1 cellular context compared by ENCODE assay signal in the genomic region with DNA sequence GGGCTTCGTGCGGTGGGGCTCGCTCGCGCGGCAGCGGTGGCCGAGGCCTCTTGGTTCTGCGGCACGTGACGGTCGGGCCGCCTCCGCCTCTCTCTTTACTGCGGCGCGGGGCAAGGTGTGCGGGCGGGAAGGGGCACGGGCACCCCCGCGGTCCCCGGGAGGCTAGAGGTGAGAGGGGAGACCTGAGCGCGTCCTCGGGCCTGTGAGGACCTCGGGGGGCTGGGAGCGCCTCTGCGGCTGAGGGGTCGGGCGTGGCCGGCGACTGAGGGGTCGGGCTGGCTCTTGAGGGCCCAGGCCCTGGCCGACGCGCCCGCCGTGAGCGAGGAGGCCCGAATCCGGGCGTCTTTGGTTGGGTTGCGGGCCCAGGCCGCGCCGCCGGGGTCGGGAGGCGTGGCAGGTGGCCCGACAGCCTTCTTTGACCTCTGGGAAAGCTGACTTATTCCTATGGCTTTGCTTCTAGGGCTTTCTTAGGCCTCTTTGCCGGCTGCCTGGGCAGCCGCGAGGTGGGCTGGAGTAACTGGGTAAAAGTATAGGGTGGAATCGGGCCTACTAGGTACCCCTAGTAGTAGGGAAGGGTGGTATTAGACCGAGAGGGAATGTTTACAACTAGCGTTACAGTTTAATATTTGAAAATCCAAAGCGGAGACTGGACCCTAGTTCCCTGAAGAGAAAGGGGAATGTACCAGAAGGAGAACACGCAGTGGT.
TF ChIP-seq lines count a peak whose summit lies in the region.

A gene with protein sequence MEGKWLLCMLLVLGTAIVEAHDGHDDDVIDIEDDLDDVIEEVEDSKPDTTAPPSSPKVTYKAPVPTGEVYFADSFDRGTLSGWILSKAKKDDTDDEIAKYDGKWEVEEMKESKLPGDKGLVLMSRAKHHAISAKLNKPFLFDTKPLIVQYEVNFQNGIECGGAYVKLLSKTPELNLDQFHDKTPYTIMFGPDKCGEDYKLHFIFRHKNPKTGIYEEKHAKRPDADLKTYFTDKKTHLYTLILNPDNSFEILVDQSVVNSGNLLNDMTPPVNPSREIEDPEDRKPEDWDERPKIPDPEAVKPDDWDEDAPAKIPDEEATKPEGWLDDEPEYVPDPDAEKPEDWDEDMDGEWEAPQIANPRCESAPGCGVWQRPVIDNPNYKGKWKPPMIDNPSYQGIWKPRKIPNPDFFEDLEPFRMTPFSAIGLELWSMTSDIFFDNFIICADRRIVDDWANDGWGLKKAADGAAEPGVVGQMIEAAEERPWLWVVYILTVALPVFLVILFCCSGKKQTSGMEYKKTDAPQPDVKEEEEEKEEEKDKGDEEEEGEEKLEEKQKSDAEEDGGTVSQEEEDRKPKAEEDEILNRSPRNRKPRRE (plus strand): TSS at position 33 of the 705 bp plus-strand sequence. CDS start 6,715 bp downstream, outside the sequence.

TF ChIP-seq in GM12878, 131 proteins besides CTCF, POLR2A, EP300 and RAD21 (continues in another document):
- TF ChIP-seq BCLAF1 (IDR thresholded peaks at IDR 0.05) (no peak; the same call in 1 of the 2 replicates), RAD51 (IDR thresholded peaks at IDR 0.05) (peak; percentile 71), PBX3 (IDR thresholded peaks at IDR 0.05; ENCODE audit: insufficient replicate concordance, low read depth, low read length) (no peak), TCF3 (IDR thresholded peaks at IDR 0.05; ENCODE audit: borderline replicate concordance, insufficient read depth, low read depth, low read length) (peak; percentile 50; the same call in 1 of the 2 replicates), YY1 (IDR thresholded peaks at IDR 0.05; ENCODE audit: low read depth, low read length) (no peak; the same call in 1 of the 2 replicates), NR2F1 (conservative IDR thresholded peaks at IDR 0.05) (peak; percentile 81), FOS (IDR thresholded peaks at IDR 0.05; ENCODE audit: borderline replicate concordance, extremely low read depth, insufficient read length) (no peak), MTA2 (IDR thresholded peaks at IDR 0.05; ENCODE audit: low read depth) (no peak), EGR1 (IDR thresholded peaks at IDR 0.05; ENCODE audit: borderline replicate concordance in 1 of 2, low read depth in 2 of 2, low read length in 2 of 2) (peak; percentile 20 to 44; a peak in 2 of 3 replicates), JUNB (IDR thresholded peaks at IDR 0.05) (no peak), ZNF24 (IDR thresholded peaks at IDR 0.05) (no peak), POLR2AphosphoS2 (IDR thresholded peaks at IDR 0.05; ENCODE audit: low read depth, low read length) (peak; percentile 64; the same call in 1 of the 2 replicates), TCF7 (IDR thresholded peaks at IDR 0.05; ENCODE audit: borderline replicate concordance) (no peak), WRNIP1 (IDR thresholded peaks at IDR 0.05; ENCODE audit: borderline replicate concordance, low read depth, low read length) (no peak), SMAD1 (IDR thresholded peaks at IDR 0.05; ENCODE audit: low read depth, partially characterized antibody) (no peak), PML (IDR thresholded peaks at IDR 0.05; ENCODE audit: low read length) (peak; percentile 4; the same call in 1 of the 2 replicates), KDM1A (IDR thresholded peaks at IDR 0.05; ENCODE audit: borderline replicate concordance) (no peak), MLLT1 (IDR thresholded peaks at IDR 0.05) (no peak), ASH2L (IDR thresholded peaks at IDR 0.05; ENCODE audit: borderline replicate concordance, low read depth) (no peak), BHLHE40 (IDR thresholded peaks at IDR 0.05; ENCODE audit: borderline replicate concordance in 1 of 2, low read depth in 2 of 2, low read length in 1 of 2) (peak; percentile 98 to 100), RCOR1 (conservative IDR thresholded peaks at IDR 0.05; ENCODE audit: low read depth, low read length) (no peak), NR2C2 (IDR thresholded peaks at IDR 0.05; ENCODE audit: borderline replicate concordance, control insufficient read depth, insufficient read length, low read depth) (no peak), MTA3 (IDR thresholded peaks at IDR 0.05; ENCODE audit: borderline replicate concordance, low read length) (no peak), MYC (IDR thresholded peaks at IDR 0.05; ENCODE audit: insufficient read depth, insufficient read length, insufficient replicate concordance, low read length, severe bottlenecking) (peak; percentile 69), MEF2B (IDR thresholded peaks at IDR 0.05; ENCODE audit: partially characterized antibody, poor library complexity, severe bottlenecking) (no peak), SUZ12 (IDR thresholded peaks at IDR 0.05; ENCODE audit: unreplicated experiment) (no peak), DPF2 (IDR thresholded peaks at IDR 0.05) (no peak; the same call in 1 of the 2 replicates), GABPA (IDR thresholded peaks at IDR 0.05; ENCODE audit: low read depth) (no peak), SP1 (IDR thresholded peaks at IDR 0.05; ENCODE audit: low read depth, low read length) (no peak), NR2C1 (IDR thresholded peaks at IDR 0.05) (0 out of 2 replicates have a peak, but pooled peaks have one; percentile 32), RUNX3 (IDR thresholded peaks at IDR 0.05; ENCODE audit: low read length) (peak; percentile 19; the same call in 1 of the 2 replicates), GATAD2B (conservative IDR thresholded peaks at IDR 0.05; ENCODE audit: low read depth) (peak; percentile 71), NRF1 (conservative IDR thresholded peaks at IDR 0.05; ENCODE audit: low read depth, low read length) (no peak), POLR2AphosphoS5 (IDR thresholded peaks at IDR 0.05; ENCODE audit: low read length) (peak; percentile 71), STAT3 (IDR thresholded peaks at IDR 0.05; ENCODE audit: low read depth, low read length) (no peak), PAX8 (IDR thresholded peaks at IDR 0.05) (no peak)
- TF ChIP-seq, protein P1, sequence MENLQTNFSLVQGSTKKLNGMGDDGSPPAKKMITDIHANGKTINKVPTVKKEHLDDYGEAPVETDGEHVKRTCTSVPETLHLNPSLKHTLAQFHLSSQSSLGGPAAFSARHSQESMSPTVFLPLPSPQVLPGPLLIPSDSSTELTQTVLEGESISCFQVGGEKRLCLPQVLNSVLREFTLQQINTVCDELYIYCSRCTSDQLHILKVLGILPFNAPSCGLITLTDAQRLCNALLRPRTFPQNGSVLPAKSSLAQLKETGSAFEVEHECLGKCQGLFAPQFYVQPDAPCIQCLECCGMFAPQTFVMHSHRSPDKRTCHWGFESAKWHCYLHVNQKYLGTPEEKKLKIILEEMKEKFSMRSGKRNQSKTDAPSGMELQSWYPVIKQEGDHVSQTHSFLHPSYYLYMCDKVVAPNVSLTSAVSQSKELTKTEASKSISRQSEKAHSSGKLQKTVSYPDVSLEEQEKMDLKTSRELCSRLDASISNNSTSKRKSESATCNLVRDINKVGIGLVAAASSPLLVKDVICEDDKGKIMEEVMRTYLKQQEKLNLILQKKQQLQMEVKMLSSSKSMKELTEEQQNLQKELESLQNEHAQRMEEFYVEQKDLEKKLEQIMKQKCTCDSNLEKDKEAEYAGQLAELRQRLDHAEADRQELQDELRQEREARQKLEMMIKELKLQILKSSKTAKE (IDR thresholded peaks at IDR 0.05; ENCODE audit: low read depth, poor library complexity, severe bottlenecking): no peak
- TF ChIP-seq, protein P2, sequence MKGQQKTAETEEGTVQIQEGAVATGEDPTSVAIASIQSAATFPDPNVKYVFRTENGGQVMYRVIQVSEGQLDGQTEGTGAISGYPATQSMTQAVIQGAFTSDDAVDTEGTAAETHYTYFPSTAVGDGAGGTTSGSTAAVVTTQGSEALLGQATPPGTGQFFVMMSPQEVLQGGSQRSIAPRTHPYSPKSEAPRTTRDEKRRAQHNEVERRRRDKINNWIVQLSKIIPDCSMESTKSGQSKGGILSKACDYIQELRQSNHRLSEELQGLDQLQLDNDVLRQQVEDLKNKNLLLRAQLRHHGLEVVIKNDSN (IDR thresholded peaks at IDR 0.05; ENCODE audit: borderline replicate concordance, extremely low read length, insufficient read depth, low read depth, low read length): peak; percentile 94
- TF ChIP-seq, protein P3, sequence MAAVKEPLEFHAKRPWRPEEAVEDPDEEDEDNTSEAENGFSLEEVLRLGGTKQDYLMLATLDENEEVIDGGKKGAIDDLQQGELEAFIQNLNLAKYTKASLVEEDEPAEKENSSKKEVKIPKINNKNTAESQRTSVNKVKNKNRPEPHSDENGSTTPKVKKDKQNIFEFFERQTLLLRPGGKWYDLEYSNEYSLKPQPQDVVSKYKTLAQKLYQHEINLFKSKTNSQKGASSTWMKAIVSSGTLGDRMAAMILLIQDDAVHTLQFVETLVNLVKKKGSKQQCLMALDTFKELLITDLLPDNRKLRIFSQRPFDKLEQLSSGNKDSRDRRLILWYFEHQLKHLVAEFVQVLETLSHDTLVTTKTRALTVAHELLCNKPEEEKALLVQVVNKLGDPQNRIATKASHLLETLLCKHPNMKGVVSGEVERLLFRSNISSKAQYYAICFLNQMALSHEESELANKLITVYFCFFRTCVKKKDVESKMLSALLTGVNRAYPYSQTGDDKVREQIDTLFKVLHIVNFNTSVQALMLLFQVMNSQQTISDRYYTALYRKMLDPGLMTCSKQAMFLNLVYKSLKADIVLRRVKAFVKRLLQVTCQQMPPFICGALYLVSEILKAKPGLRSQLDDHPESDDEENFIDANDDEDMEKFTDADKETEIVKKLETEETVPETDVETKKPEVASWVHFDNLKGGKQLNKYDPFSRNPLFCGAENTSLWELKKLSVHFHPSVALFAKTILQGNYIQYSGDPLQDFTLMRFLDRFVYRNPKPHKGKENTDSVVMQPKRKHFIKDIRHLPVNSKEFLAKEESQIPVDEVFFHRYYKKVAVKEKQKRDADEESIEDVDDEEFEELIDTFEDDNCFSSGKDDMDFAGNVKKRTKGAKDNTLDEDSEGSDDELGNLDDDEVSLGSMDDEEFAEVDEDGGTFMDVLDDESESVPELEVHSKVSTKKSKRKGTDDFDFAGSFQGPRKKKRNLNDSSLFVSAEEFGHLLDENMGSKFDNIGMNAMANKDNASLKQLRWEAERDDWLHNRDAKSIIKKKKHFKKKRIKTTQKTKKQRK (IDR thresholded peaks at IDR 0.05; ENCODE audit: low read depth, low read length): no peak
- TF ChIP-seq, protein P4, sequence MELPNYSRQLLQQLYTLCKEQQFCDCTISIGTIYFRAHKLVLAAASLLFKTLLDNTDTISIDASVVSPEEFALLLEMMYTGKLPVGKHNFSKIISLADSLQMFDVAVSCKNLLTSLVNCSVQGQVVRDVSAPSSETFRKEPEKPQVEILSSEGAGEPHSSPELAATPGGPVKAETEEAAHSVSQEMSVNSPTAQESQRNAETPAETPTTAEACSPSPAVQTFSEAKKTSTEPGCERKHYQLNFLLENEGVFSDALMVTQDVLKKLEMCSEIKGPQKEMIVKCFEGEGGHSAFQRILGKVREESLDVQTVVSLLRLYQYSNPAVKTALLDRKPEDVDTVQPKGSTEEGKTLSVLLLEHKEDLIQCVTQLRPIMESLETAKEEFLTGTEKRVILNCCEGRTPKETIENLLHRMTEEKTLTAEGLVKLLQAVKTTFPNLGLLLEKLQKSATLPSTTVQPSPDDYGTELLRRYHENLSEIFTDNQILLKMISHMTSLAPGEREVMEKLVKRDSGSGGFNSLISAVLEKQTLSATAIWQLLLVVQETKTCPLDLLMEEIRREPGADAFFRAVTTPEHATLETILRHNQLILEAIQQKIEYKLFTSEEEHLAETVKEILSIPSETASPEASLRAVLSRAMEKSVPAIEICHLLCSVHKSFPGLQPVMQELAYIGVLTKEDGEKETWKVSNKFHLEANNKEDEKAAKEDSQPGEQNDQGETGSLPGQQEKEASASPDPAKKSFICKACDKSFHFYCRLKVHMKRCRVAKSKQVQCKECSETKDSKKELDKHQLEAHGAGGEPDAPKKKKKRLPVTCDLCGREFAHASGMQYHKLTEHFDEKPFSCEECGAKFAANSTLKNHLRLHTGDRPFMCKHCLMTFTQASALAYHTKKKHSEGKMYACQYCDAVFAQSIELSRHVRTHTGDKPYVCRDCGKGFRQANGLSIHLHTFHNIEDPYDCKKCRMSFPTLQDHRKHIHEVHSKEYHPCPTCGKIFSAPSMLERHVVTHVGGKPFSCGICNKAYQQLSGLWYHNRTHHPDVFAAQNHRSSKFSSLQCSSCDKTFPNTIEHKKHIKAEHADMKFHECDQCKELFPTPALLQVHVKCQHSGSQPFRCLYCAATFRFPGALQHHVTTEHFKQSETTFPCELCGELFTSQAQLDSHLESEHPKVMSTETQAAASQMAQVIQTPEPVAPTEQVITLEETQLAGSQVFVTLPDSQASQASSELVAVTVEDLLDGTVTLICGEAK (IDR thresholded peaks at IDR 0.05; ENCODE audit: borderline replicate concordance): no peak
